Comparison of ENCODE assay signal across 31 cellular contexts in genomic region chr4:48467442-48467841, GRCh38. TPM values are rescaled to one million over a fixed set of nuclear protein-coding genes. Genes with fewer than 3 reads are reported as not detected.
"Had no signal": no experiment of that assay in that cellular context is flagged by ENCODE, and none has a peak within 500 bp of the region (broad histone marks: within the 10 kb centered on the region; RNA-seq: fewer than 3 reads in every experiment).

No MANE protein-coding gene starts in this region.

- H3K27ac ChIP-seq: body of pancreas, cardiac muscle cell, esophagus squamous epithelium, neural progenitor cell, sigmoid colon, thoracic aorta, vagina had no signal

- H3K36me3 Mint-ChIP-seq: activated CD8-positive, alpha-beta memory T cell treated with anti-CD3 and anti-CD28 coated beads, Interleukin-2, amount 10 ng/mL, durations not matched to agents 7 days and 5 days; naive thymus-derived CD4-positive, alpha-beta T cell; neural progenitor cell; type B pancreatic cell had no signal

- H3K4me1 Mint-ChIP-seq: activated CD4-positive, alpha-beta T cell treated with anti-CD3 and anti-CD28 coated beads, Interleukin-2, amount 10 ng/mL, durations not matched to agents 24 days and 14 days; activated CD8-positive, alpha-beta memory T cell treated with anti-CD3 and anti-CD28 coated beads, Interleukin-2, amount 10 ng/mL, durations not matched to agents 7 days and 5 days; activated naive CD4-positive, alpha-beta T cell treated with anti-CD3 and anti-CD28 coated beads, Interleukin-2, amount 50 U/mL, for 24 hours; naive thymus-derived CD4-positive, alpha-beta T cell had no signal

- H3K9me3 Mint-ChIP-seq: activated CD4-positive, alpha-beta T cell treated with anti-CD3 and anti-CD28 coated beads, Interleukin-2, amount 10 ng/mL, durations not matched to agents 24 days and 14 days; activated naive CD4-positive, alpha-beta T cell treated with anti-CD3 and anti-CD28 coated beads, Interleukin-2, amount 50 U/mL, for 24 hours; activated T-helper 1 cell treated with anti-CD3 and anti-CD28 coated beads, Interleukin-12 subunit alpha, Interleukin-12 subunit beta, Interleukin-2, Interleukin-4 antibody, amounts not matched to agents 30 ng/mL and 10 ng/mL and 1 ng/mL, durations not matched to agents 14 hours and 24 hours and 36 hours; type B pancreatic cell had no signal

- H3K4me3 Mint-ChIP-seq: activated CD4-positive, alpha-beta T cell treated with anti-CD3 and anti-CD28 coated beads, Interleukin-2, amount 10 ng/mL, durations not matched to agents 24 days and 14 days; activated CD8-positive, alpha-beta memory T cell treated with anti-CD3 and anti-CD28 coated beads, Interleukin-2, amount 10 ng/mL, durations not matched to agents 7 days and 5 days; activated CD8-positive, alpha-beta T cell treated with anti-CD3 and anti-CD28 coated beads for 36 hours; activated naive CD4-positive, alpha-beta T cell treated with anti-CD3 and anti-CD28 coated beads, Interleukin-2, amount 50 U/mL, for 24 hours; activated T-helper 1 cell treated with anti-CD3 and anti-CD28 coated beads, Interleukin-12 subunit alpha, Interleukin-12 subunit beta, Interleukin-2, Interleukin-4 antibody, amounts not matched to agents 30 ng/mL and 10 ng/mL and 1 ng/mL, durations not matched to agents 14 hours and 24 hours and 36 hours; endodermal cell; naive thymus-derived CD4-positive, alpha-beta T cell; neural progenitor cell; type B pancreatic cell had no signal

- H3K27me3 Mint-ChIP-seq: activated naive CD4-positive, alpha-beta T cell treated with anti-CD3 and anti-CD28 coated beads, Interleukin-2, amount 50 U/mL, for 24 hours; type B pancreatic cell had no signal

- H3K36me3 ChIP-seq: cardiac muscle cell, esophagus squamous epithelium, neural progenitor cell, sigmoid colon, thoracic aorta, vagina had no signal

- H3K4me2 ChIP-seq: neural progenitor cell had no signal

- H3K27me3 ChIP-seq: body of pancreas, cardiac muscle cell, esophagus squamous epithelium, neural progenitor cell, sigmoid colon, vagina had no signal

- H2AFZ ChIP-seq: neural progenitor cell had no signal

- ATAC-seq: activated CD8-positive, alpha-beta memory T cell treated with anti-CD3 and anti-CD28 coated beads, Interleukin-2, amount 10 ng/mL, durations not matched to agents 7 days and 5 days; activated CD8-positive, alpha-beta T cell treated with anti-CD3 and anti-CD28 coated beads for 36 hours; body of pancreas; left colon; naive thymus-derived CD4-positive, alpha-beta T cell had no signal

- H3K4me1 ChIP-seq: body of pancreas, esophagus squamous epithelium, neural progenitor cell, sigmoid colon, vagina had no signal

- H3K27ac Mint-ChIP-seq: activated CD4-positive, alpha-beta T cell treated with anti-CD3 and anti-CD28 coated beads, Interleukin-2, amount 10 ng/mL, durations not matched to agents 24 days and 14 days; activated CD8-positive, alpha-beta memory T cell treated with anti-CD3 and anti-CD28 coated beads, Interleukin-2, amount 10 ng/mL, durations not matched to agents 7 days and 5 days; activated CD8-positive, alpha-beta T cell treated with anti-CD3 and anti-CD28 coated beads for 36 hours; activated naive CD4-positive, alpha-beta T cell treated with anti-CD3 and anti-CD28 coated beads, Interleukin-2, amount 50 U/mL, for 24 hours; activated T-helper 1 cell treated with anti-CD3 and anti-CD28 coated beads, Interleukin-12 subunit alpha, Interleukin-12 subunit beta, Interleukin-2, Interleukin-4 antibody, amounts not matched to agents 30 ng/mL and 10 ng/mL and 1 ng/mL, durations not matched to agents 14 hours and 24 hours and 36 hours; endodermal cell; naive thymus-derived CD4-positive, alpha-beta T cell; neural progenitor cell; progenitor cell of endocrine pancreas; type B pancreatic cell had no signal

- H3K9me3 ChIP-seq: body of pancreas, sigmoid colon, thoracic aorta, vagina had no signal

- H3K4me3 ChIP-seq: body of pancreas, cardiac muscle cell, esophagus squamous epithelium, neural progenitor cell, sigmoid colon, thoracic aorta, vagina had no signal

- FAIRE-seq: keratinocyte had no signal

- DNase-seq: activated CD4-positive, alpha-beta T cell treated with anti-CD3 and anti-CD28 coated beads, Interleukin-2, amount 10 ng/mL, durations not matched to agents 24 days and 14 days; activated CD4-positive, CD25-positive, alpha-beta regulatory T cell; activated CD8-positive, alpha-beta memory T cell treated with anti-CD3 and anti-CD28 coated beads, Interleukin-2, amount 10 ng/mL, durations not matched to agents 7 days and 5 days; activated CD8-positive, alpha-beta T cell treated with anti-CD3 and anti-CD28 coated beads for 36 hours; activated gamma-delta T cell; activated T-cell treated with anti-CD3 and anti-CD28 coated beads for 4 hours; anterior cingulate cortex; body of pancreas; cortex of kidney; endodermal cell; esophagus squamous epithelium; left colon; mesendoderm; naive thymus-derived CD4-positive, alpha-beta T cell; retina; sigmoid colon; stimulated activated CD4-positive, alpha-beta T cell treated with anti-CD3 and anti-CD28 coated beads, Interleukin-2, amount 100 ng/mL, for 48 hours; stimulated activated CD8-positive, alpha-beta memory T cell treated with anti-CD3 and anti-CD28 coated beads, Interleukin-4, amount 100 ng/mL, for 48 hours; stimulated activated naive CD4-positive, alpha-beta T cell treated with Interleukin-2 at 50 U/mL for 16 hours had no signal

- H3K9ac ChIP-seq: neural progenitor cell had no signal

RNA-seq across cellular contexts. Expression of gene SLC10A4, which starts 15.7 kb away (rescaled TPM):
- total RNA-seq: activated CD4-positive, alpha-beta T cell treated with anti-CD3 and anti-CD28 coated beads, Interleukin-2, amount 10 ng/mL, durations not matched to agents 24 days and 14 days; activated CD8-positive, alpha-beta memory T cell treated with anti-CD3 and anti-CD28 coated beads, Interleukin-2, amount 10 ng/mL, durations not matched to agents 7 days and 5 days; activated CD8-positive, alpha-beta T cell treated with anti-CD3 and anti-CD28 coated beads for 36 hours; osteocyte had no signal

RNA-seq across cellular contexts. Expression of gene ZAR1, which starts 22.6 kb away (rescaled TPM):
- total RNA-seq: activated CD4-positive, alpha-beta T cell treated with anti-CD3 and anti-CD28 coated beads, Interleukin-2, amount 10 ng/mL, durations not matched to agents 24 days and 14 days; activated CD8-positive, alpha-beta memory T cell treated with anti-CD3 and anti-CD28 coated beads, Interleukin-2, amount 10 ng/mL, durations not matched to agents 7 days and 5 days; activated CD8-positive, alpha-beta T cell treated with anti-CD3 and anti-CD28 coated beads for 36 hours; activated T-helper 1 cell treated with anti-CD3 and anti-CD28 coated beads, Interleukin-12 subunit alpha, Interleukin-12 subunit beta, Interleukin-2, Interleukin-4 antibody, amounts not matched to agents 30 ng/mL and 10 ng/mL and 1 ng/mL, durations not matched to agents 14 hours and 24 hours and 36 hours; body of pancreas; cardiac muscle cell; esophagus squamous epithelium; left colon; lower leg skin; mucosa of gallbladder; naive thymus-derived CD4-positive, alpha-beta T cell; osteocyte; progenitor cell of endocrine pancreas; sigmoid colon had no signal
